In the genomic region with DNA sequence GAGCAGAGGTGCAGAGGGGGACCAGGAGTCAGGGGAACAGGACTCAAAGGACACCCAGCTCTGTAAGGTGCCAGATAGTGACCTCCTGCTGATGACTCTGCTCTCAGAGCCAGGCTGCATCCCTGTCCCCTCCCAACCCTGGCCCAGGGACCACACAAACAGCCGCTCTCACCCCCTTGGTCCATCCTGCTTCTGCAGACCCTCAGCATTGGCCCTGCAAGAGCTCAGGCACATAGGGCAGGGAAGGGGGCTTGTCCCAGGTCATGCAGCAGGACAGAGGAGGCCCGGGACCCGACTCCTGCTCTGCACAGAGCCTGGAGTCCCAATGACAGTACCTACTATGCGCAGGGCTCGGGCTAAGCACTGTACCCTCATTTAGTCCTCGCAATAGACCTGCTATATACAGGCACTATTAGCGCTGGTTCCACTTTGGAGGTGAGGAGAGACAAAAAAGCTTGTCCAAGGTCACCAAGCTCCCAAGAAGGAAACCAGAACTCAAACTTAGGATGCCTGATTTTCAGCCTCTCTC, we compare ENCODE assay signal across 1 cellular context.
TF ChIP-seq lines count a peak whose summit lies in the region.

No MANE protein-coding gene starts in this region.

TF ChIP-seq in A549, 52 proteins besides CTCF, POLR2A, EP300 and RAD21 (continued from another document):
- TF ChIP-seq, protein P1, sequence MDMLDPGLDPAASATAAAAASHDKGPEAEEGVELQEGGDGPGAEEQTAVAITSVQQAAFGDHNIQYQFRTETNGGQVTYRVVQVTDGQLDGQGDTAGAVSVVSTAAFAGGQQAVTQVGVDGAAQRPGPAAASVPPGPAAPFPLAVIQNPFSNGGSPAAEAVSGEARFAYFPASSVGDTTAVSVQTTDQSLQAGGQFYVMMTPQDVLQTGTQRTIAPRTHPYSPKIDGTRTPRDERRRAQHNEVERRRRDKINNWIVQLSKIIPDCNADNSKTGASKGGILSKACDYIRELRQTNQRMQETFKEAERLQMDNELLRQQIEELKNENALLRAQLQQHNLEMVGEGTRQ (IDR thresholded peaks at IDR 0.05): no peak
- TF ChIP-seq CHD4 (IDR thresholded peaks at IDR 0.05; ENCODE audit: borderline replicate concordance) (no peak), PHF8 (IDR thresholded peaks at IDR 0.05; ENCODE audit: borderline replicate concordance, low read depth) (no peak), CBX2 (IDR thresholded peaks at IDR 0.05; ENCODE audit: borderline replicate concordance, low read depth) (no peak), HOXB13 (CRISPR knock-in tag; IDR thresholded peaks at IDR 0.05; ENCODE audit: low read depth) (no peak)
